8 cellular contexts compared by ENCODE assay signal in the genomic region with DNA sequence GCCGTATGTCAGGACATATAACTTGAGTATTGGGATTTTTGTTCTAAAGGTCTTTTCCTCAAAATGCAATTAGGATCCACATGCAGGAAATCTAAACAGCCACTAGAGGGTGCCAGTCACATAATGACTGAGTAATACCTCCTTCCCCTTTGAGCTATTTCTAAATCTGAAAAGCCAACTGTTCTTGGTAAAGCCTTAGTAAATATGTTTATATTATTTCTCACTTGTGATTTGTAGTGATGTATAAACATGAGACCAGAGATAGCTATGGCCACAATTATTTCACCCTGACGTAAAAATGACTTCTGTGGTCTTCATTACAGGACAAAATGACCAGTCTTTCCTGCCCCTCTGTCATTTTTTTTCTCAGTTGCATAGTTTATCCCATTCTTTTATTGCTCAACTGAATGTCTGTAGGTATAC. TPM values are rescaled to one million over a fixed set of nuclear protein-coding genes. Genes with fewer than 3 reads are reported as not detected.
DNase-seq lines count a peak whose midpoint lies in the region; ATAC-seq, FAIRE-seq and TF ChIP-seq lines count a peak whose summit lies in the region.

No MANE protein-coding gene starts in this region.

- H3K36me3 ChIP-seq in CD4-positive, CD25-positive, alpha-beta regulatory T cell (ENCODE audit: control insufficient read depth, insufficient read depth, low read length): no peaks in the 10 kb centered on the region
- H3K36me3 ChIP-seq in bronchial epithelial cell (ENCODE audit: control insufficient read depth, insufficient read depth, low read length): no peaks in the 10 kb centered on the region

- peaks cover 9% of the 10 kb centered on the region for H3K36me3 Mint-ChIP-seq in CD4-positive, CD25-positive, alpha-beta regulatory T cell

- H3K4me1 Mint-ChIP-seq in CD4-positive, CD25-positive, alpha-beta regulatory T cell: peaks cover 2 to 7% (median 4%) of the 10 kb centered on the region in 4 donors

- ATAC-seq in CD4-positive, CD25-positive, alpha-beta regulatory T cell (ENCODE audit: low read depth in 2 of 2): peak in 1 of 2 donors; percentile 65
- ATAC-seq in left lobe of liver: peak; percentile 95
- no peak for ATAC-seq in GM19328 (IDR thresholded peaks at IDR 0.05; ENCODE audit: unreplicated experiment)

- no peak overlapping the region for H3K4me3 Mint-ChIP-seq in CD4-positive, CD25-positive, alpha-beta regulatory T cell

- H3K27me3 ChIP-seq in CD4-positive, CD25-positive, alpha-beta regulatory T cell (ENCODE audit: control insufficient read depth, insufficient read depth, low read length): no peaks in the 10 kb centered on the region
- no peaks in the 10 kb centered on the region for H3K27me3 ChIP-seq in bronchial epithelial cell (ENCODE audit: control insufficient read depth, insufficient read depth, low read length)

- H3K27ac ChIP-seq in CD4-positive, CD25-positive, alpha-beta regulatory T cell (ENCODE audit: insufficient read depth, low read length, poor library complexity, severe bottlenecking): no peak overlapping the region

- FAIRE-seq in GM19239 (lab: Jason Lieb, UNC) (peak; percentile 75), bronchial epithelial cell (lab: Jason Lieb, UNC) (no peak)

- H3K4me3 ChIP-seq in CD4-positive, CD25-positive, alpha-beta regulatory T cell (ENCODE audit: low read depth, low read length): no peak overlapping the region
- no peak overlapping the region for H3K4me3 ChIP-seq in bronchial epithelial cell (ENCODE audit: low read depth, low read length)

- no peaks in the 10 kb centered on the region for H3K27me3 Mint-ChIP-seq in CD4-positive, CD25-positive, alpha-beta regulatory T cell

- no peaks in the 10 kb centered on the region for H3K9me3 ChIP-seq in CD4-positive, CD25-positive, alpha-beta regulatory T cell (ENCODE audit: control insufficient read depth in 2 of 2, low read length in 2 of 2)

- no peaks in the 10 kb centered on the region for H3K4me1 ChIP-seq in CD4-positive, CD25-positive, alpha-beta regulatory T cell (ENCODE audit: control insufficient read depth, insufficient read depth, low read length, poor library complexity, severe bottlenecking)

- peaks cover 0 to 1% (median 0%) of the 10 kb centered on the region in 7 donors for H3K9me3 Mint-ChIP-seq in CD4-positive, CD25-positive, alpha-beta regulatory T cell

- DNase-seq in CD4-positive, CD25-positive, alpha-beta regulatory T cell: peak; percentile 30 to 71 (median 65)
- peak; percentile 35 for DNase-seq in GM19239 (ENCODE audit: insufficient read length, low spot score)
- DNase-seq in NCI-H1092 (lab: John Stamatoyannopoulos, UW): peak; percentile 31
- DNase-seq in SKM-1 (lab: John Stamatoyannopoulos, UW; ENCODE audit: unreplicated experiment): peak; percentile 36
- DNase-seq in bronchial epithelial cell (ENCODE audit: low read depth): peak; percentile 68
- no peak for DNase-seq in left lobe of liver (ENCODE audit: low spot score)
- peak; percentile 30 for DNase-seq in stimulated activated CD8-positive, alpha-beta memory T cell treated with anti-CD3 and anti-CD28 coated beads, Interleukin-15, amount 100 ng/mL, for 1 hour (ENCODE audit: low read depth)

- no peak overlapping the region for H3K27ac Mint-ChIP-seq in CD4-positive, CD25-positive, alpha-beta regulatory T cell

- peak; percentile 72 for TF ChIP-seq CTCF in bronchial epithelial cell (IDR thresholded peaks at IDR 0.05; ENCODE audit: insufficient read depth, low read length, severe bottlenecking)

RNA-seq across cellular contexts. Expression of gene DR1, which starts 41.0 kb away (rescaled TPM):
- 85.4 TPM for total RNA-seq in CD4-positive, CD25-positive, alpha-beta regulatory T cell
- 10 to 100 TPM; 69.5 to 83.5 (median 74.6) TPM for polyA plus RNA-seq in CD4-positive, CD25-positive, alpha-beta regulatory T cell
- 52.4 and 64.8 TPM in 2 replicates for total RNA-seq in bronchial epithelial cell
- total RNA-seq in left lobe of liver: 16.2 TPM
